Comparison of ENCODE assay signal across 8 cellular contexts in the genomic region with DNA sequence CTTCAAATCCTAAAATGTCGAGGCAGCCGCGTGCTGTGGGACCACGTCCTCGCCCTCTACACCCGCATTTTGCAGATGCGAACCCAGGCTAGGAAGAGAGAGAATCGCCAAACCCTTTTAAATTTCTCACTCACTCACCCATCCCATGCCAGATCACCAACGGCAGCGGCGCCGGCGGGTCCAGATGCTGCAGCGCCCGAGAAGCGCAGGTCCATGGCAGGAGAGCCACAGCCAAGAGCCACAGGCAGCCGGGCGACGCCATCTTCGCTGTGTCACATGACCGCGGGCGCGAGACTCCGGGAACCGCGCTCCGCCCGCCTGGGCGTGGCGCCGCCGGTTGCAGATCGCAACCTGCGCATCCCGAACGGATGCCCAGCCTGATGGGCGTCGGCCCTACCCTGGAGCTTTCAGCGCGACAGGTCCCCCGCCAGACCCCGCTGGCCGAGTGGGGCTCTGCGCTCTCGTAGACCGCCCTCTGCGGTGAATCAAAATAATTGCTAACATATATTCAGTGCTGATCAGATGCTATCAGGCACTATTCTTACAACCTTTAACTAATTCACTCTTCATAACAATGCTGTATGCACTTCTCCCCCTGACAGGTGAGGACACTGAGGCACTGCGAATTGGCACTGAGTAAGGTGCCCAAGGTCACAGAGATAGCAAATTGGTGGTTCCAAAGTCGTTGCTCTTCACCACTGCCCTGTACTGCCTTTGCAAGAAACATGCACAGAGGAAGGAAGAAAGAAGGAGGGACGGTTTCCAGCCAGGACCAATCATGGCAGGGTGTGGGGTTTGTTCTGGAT. TPM values are rescaled to one million over a fixed set of nuclear protein-coding genes. Genes with fewer than 3 reads are reported as not detected.
A peak's percentile ranks its signal among the peaks of the same experiment; 100 is the strongest.
DNase-seq lines count a peak whose midpoint lies in the region; TF ChIP-seq lines count a peak whose summit lies in the region.

PPT1 (minus strand) TSS at position 276 of the 806 bp plus-strand sequence; CDS start at position 262, 14 bp downstream.

- H3K9me3 Mint-ChIP-seq in endothelial cell (ENCODE audit: unreplicated experiment), result no peaks in the 10 kb centered on the region

- H3K9ac ChIP-seq in NT2/D1 (ENCODE audit: insufficient read length, low read depth), result peak within 1 kb of the TSS; percentile 87

- H3K4me3 Mint-ChIP-seq in endothelial cell (ENCODE audit: unreplicated experiment), result peak within 1 kb of the TSS; percentile 91

- H3K4me1 Mint-ChIP-seq in endothelial cell (ENCODE audit: unreplicated experiment), result peaks cover 9% of the 10 kb centered on the region

- peak within 1 kb of the TSS; percentile 8 for H3K27ac Mint-ChIP-seq in endothelial cell (ENCODE audit: unreplicated experiment)

- peaks cover 5% of the 10 kb centered on the region; the same call in 1 of the 2 replicates for H3K9me3 ChIP-seq in NT2/D1 (ENCODE audit: insufficient read depth, low read length)

- H3K4me3 ChIP-seq in NT2/D1 (ENCODE audit: insufficient read length, low read depth), result peak within 1 kb of the TSS; percentile 81

- H3K27me3 Mint-ChIP-seq in endothelial cell (ENCODE audit: unreplicated experiment), result peaks cover 2% of the 10 kb centered on the region

- peaks cover 27% of the 10 kb centered on the region for H3K36me3 ChIP-seq in NT2/D1 (ENCODE audit: insufficient read depth, insufficient read length, low read length)

- no peaks in the 10 kb centered on the region for H3K27me3 ChIP-seq in NT2/D1 (ENCODE audit: insufficient read depth, insufficient read length)

- peak; percentile 87 for DNase-seq in Ammon's horn (ENCODE audit: low spot score)
- DNase-seq in GM19238 (ENCODE audit: insufficient read length, low spot score), result peak; percentile 64
- DNase-seq in HK-2 (ENCODE audit: unreplicated experiment), result peak; percentile 74
- DNase-seq in NT2/D1 (ENCODE audit: low read depth, low spot score), result peak; percentile 80
- DNase-seq in activated CD8-positive, alpha-beta memory T cell treated with anti-CD3 and anti-CD28 coated beads, Interleukin-2, amount 50 U/mL, for 4 hours, result peak; percentile 76
- peak; percentile 74 for DNase-seq in endothelial cell (ENCODE audit: low spot score)
- peak; percentile 87 for DNase-seq in midbrain (lab: John Stamatoyannopoulos, UW)
- peak; percentile 69 to 71 for DNase-seq in stimulated activated CD8-positive, alpha-beta memory T cell treated with anti-CD3 and anti-CD28 coated beads, Interleukin-15, amount 100 ng/mL, for 48 hours (ENCODE audit: low read depth in 2 of 2)

- no peaks in the 10 kb centered on the region for H3K36me3 Mint-ChIP-seq in endothelial cell (ENCODE audit: low read depth, unreplicated experiment)

- H3K4me1 ChIP-seq in NT2/D1 (ENCODE audit: insufficient read depth, insufficient read length), result peaks cover 7% of the 10 kb centered on the region

- TF ChIP-seq CTCF in endothelial cell (IDR thresholded peaks at IDR 0.05; ENCODE audit: unreplicated experiment), result no peak

RNA-seq across cellular contexts. Expression of gene PPT1, which starts in this region (rescaled TPM):
- total RNA-seq in endothelial cell (ENCODE audit: unreplicated experiment), result 52.7 TPM

Comparison
In these comparisons a context has a peak if more than half of its experiments do, and no peak if none do; other contexts are left out.
1. Peak in every context shown above with its lines: DNase-seq and H3K4me3 ChIP-seq.